In genomic region chr7:141427134-141427533, GRCh38 we compare ENCODE assay signal across 36 cellular contexts.
A peak's percentile ranks its signal among the peaks of the same experiment; 100 is the strongest.
DNase-seq lines count a peak whose midpoint lies in the region; ATAC-seq, FAIRE-seq and TF ChIP-seq lines count a peak whose summit lies in the region.
"Had no signal": no experiment of that assay in that cellular context is flagged by ENCODE, and none has a peak within 500 bp of the region (broad histone marks: within the 10 kb centered on the region; RNA-seq: fewer than 3 reads in every experiment).

No MANE protein-coding gene starts in this region.

- CTCF ChIA-PET in HEK293 (lab: Yijun Ruan, JAX), result interaction anchor here (0.6 kb wide), 1 partner anchor 192 kb away, joined by 4 read pairs; no protein-coding TSS in a partner anchor
- CTCF ChIA-PET in K562 (lab: Yijun Ruan, JAX; ENCODE audit: low intra/inter-chr PET ratio), result no interaction called here
- CTCF ChIA-PET in H1 (lab: Charles Lee; ENCODE audit: partially characterized antibody), result interaction anchor here (0.8 kb wide), 1 partner anchor 9 kb away, joined by 3 read pairs; no protein-coding TSS in a partner anchor

- POLR2A ChIA-PET in HEK293 (lab: Yijun Ruan, JAX) (no interaction called here), K562 (lab: Yijun Ruan, JAX) (interaction anchor here (2.2 kb wide), 1 partner anchor 9 kb away, joined by 6 read pairs; no protein-coding TSS in a partner anchor), H1 (lab: Charles Lee; ENCODE audit: partially characterized antibody) (no interaction called here)

- H2BK5ac ChIP-seq in H1 (ENCODE audit: low read depth, low read length), result no peak overlapping the region

- no peak overlapping the region for H4K91ac ChIP-seq in H1 (replicated peaks; ENCODE audit: insufficient read length, low read length)

- BruUV-seq in K562 (replicated peaks; lab: Mats Ljungman, UMichigan), result no TSS peak

- H2AFZ ChIP-seq in K562 (ENCODE audit: low read depth, low read length), result no peak overlapping the region
- no peak overlapping the region for H2AFZ ChIP-seq in H1 (ENCODE audit: low read length)

- no peak overlapping the region for H2BK12ac ChIP-seq in H1 (ENCODE audit: low read depth, low read length)

- TF ChIP-seq CTCF in HEK293 (tag by site-specific recombination; IDR thresholded peaks at IDR 0.05) (no peak), K562 (IDR thresholded peaks at IDR 0.05 in 2 of 3, conservative IDR thresholded peaks at IDR 0.05 in 1 of 3; ENCODE audit: insufficient read depth in 2 of 3, low read depth in 1 of 3, low read length in 3 of 3) (no peak), H1 (IDR thresholded peaks at IDR 0.05; ENCODE audit: control extremely low read depth in 1 of 3, insufficient read depth in 1 of 3, low read depth in 1 of 3, low read length in 3 of 3) (no peak)

- intact Hi-C loops in K562 (cut with micrococcal nuclease), result no loop called here

- H3K4me2 ChIP-seq in K562 (ENCODE audit: insufficient read depth, low read length) (no peak overlapping the region), H1 (ENCODE audit: insufficient read depth in 1 of 2, low read depth in 2 of 2, low read length in 2 of 2) (no peak overlapping the region)
- H3K4me2 ChIP-seq: A549; BLaER1; BLaER1 treated with 17β-estradiol and CSF1 and Interleukin-3, amounts not matched to agents 10 nM and 100 nM had no signal

- H3K9ac ChIP-seq in K562 (ENCODE audit: insufficient read depth in 1 of 2, low read depth in 2 of 2, low read length in 2 of 2) (no peak overlapping the region), H1 (replicated peaks in 1 of 4; ENCODE audit: extremely low read depth in 1 of 4, low read depth in 3 of 4, low read length in 3 of 4) (no peak overlapping the region)
- H3K9ac ChIP-seq: BLaER1; BLaER1 treated with 17β-estradiol and CSF1 and Interleukin-3, amounts not matched to agents 10 nM and 100 nM had no signal

- TF ChIP-seq POLR2A in K562 (conservative IDR thresholded peaks at IDR 0.05), result no peak
- TF ChIP-seq POLR2A in H1 (IDR thresholded peaks at IDR 0.05; ENCODE audit: control extremely low read depth in 1 of 2, low read depth in 2 of 2, low read length in 2 of 2), result no peak

- no peaks in the 10 kb centered on the region for H3K23me2 ChIP-seq in H1 (ENCODE audit: low read depth, low read length)

- ATAC-seq in K562, result no peak
- ATAC-seq in stimulated activated memory B cell treated with anti-CD40 and anti-IgM and Interleukin-4, amounts not matched to agents 10 μg/mL and 1 μg/mL and 100 μg/mL, for 72 hours, result no peak
- ATAC-seq: A549; CD8-positive, alpha-beta T cell had no signal

- H3K9me3 Mint-ChIP-seq in stimulated activated memory B cell treated with anti-CD40 and anti-IgM and Interleukin-4, amounts not matched to agents 10 μg/mL and 1 μg/mL and 100 μg/mL, for 72 hours, result peaks cover 5% of the 10 kb centered on the region

- no peak overlapping the region for H2BK15ac ChIP-seq in H1 (ENCODE audit: low read length)

- no peak for TF ChIP-seq RAD21 in K562 (CRISPR knock-in tag; conservative IDR thresholded peaks at IDR 0.05 in 1 of 2, IDR thresholded peaks at IDR 0.05 in 1 of 2)
- no peak for TF ChIP-seq RAD21 in H1 (IDR thresholded peaks at IDR 0.05 in 1 of 2, conservative IDR thresholded peaks at IDR 0.05 in 1 of 2; ENCODE audit: low read depth in 2 of 2, low read length in 2 of 2)

- H3K4me3 ChIP-seq in HEK293 (ENCODE audit: low read depth, low read length) (no peak overlapping the region), K562 (no peak overlapping the region), H1 (ENCODE audit: extremely low read depth in 1 of 4, insufficient read depth in 2 of 4, low read depth in 3 of 4, low read length in 4 of 4) (no peak overlapping the region)
- H3K4me3 ChIP-seq: A549; BLaER1; BLaER1 treated with 17β-estradiol and CSF1 and Interleukin-3, amounts not matched to agents 10 nM and 100 nM had no signal

- no peak overlapping the region for H3K18ac ChIP-seq in H1 (ENCODE audit: extremely low read depth, low read length)

- H3K4me1 ChIP-seq in HEK293 (ENCODE audit: control insufficient read depth, insufficient read depth, low read length), result no peaks in the 10 kb centered on the region
- H3K4me1 ChIP-seq in K562 (replicated peaks in 1 of 2; ENCODE audit: control insufficient read depth in 2 of 2, insufficient read depth in 2 of 2, low read length in 2 of 2), result no peaks in the 10 kb centered on the region
- H3K4me1 ChIP-seq in H1 (replicated peaks in 1 of 4; ENCODE audit: control insufficient read depth in 3 of 4, insufficient read depth in 4 of 4, low read length in 3 of 4), result peaks cover 8 to 26% (median 18%) of the 10 kb centered on the region in 4 experiments
- H3K4me1 ChIP-seq: A549, BE2C, Caco-2 had no signal

- no peak overlapping the region for H2BK20ac ChIP-seq in H1 (ENCODE audit: low read length)

- FAIRE-seq in K562 (lab: Jason Lieb, UNC) (no peak), H1 (lab: Jason Lieb, UNC) (no peak), islet of Langerhans (lab: Jason Lieb, UNC) (peak; percentile 5)
- FAIRE-seq: A549, D721Med had no signal

- no peak overlapping the region for H3K27ac ChIP-seq in HEK293 (ENCODE audit: extremely low read depth, low read depth, low read length)
- H3K27ac ChIP-seq in K562 (ENCODE audit: extremely low read depth, low read depth, low read length), result no peak overlapping the region
- H3K27ac ChIP-seq in H1 (ENCODE audit: low read depth, low read length), result no peak overlapping the region
- H3K27ac ChIP-seq: 22Rv1; A549; BLaER1; BLaER1 treated with 17β-estradiol and CSF1 and Interleukin-3, amounts not matched to agents 10 nM and 100 nM; C4-2B had no signal

- no peak overlapping the region for H3K4me3 Mint-ChIP-seq in stimulated activated memory B cell treated with anti-CD40 and anti-IgM and Interleukin-4, amounts not matched to agents 10 μg/mL and 1 μg/mL and 100 μg/mL, for 72 hours
- H3K4me3 Mint-ChIP-seq: B cell; CD14-positive monocyte; CD4-positive, alpha-beta memory T cell; CD4-positive, alpha-beta T cell; CD4-positive, CD25-positive, alpha-beta regulatory T cell; CD8-positive, alpha-beta memory T cell; CD8-positive, alpha-beta T cell had no signal

- H3K23ac ChIP-seq in H1 (ENCODE audit: insufficient read length), result no peak overlapping the region

- no peaks in the 10 kb centered on the region for H3K9me1 ChIP-seq in K562 (ENCODE audit: control insufficient read depth, insufficient read depth, low read length)

- no peaks in the 10 kb centered on the region for H3K4me1 Mint-ChIP-seq in stimulated activated memory B cell treated with anti-CD40 and anti-IgM and Interleukin-4, amounts not matched to agents 10 μg/mL and 1 μg/mL and 100 μg/mL, for 72 hours
- H3K4me1 Mint-ChIP-seq: B cell; CD14-positive monocyte; CD4-positive, alpha-beta memory T cell; CD4-positive, CD25-positive, alpha-beta regulatory T cell; CD8-positive, alpha-beta memory T cell had no signal

- no peaks in the 10 kb centered on the region for H3K79me1 ChIP-seq in H1 (ENCODE audit: low read depth, low read length)

- no peak overlapping the region for H3K14ac ChIP-seq in H1 (ENCODE audit: insufficient read length)

- no peaks in the 10 kb centered on the region for H3K36me3 Mint-ChIP-seq in stimulated activated memory B cell treated with anti-CD40 and anti-IgM and Interleukin-4, amounts not matched to agents 10 μg/mL and 1 μg/mL and 100 μg/mL, for 72 hours
- H3K36me3 Mint-ChIP-seq: CD14-positive monocyte; CD4-positive, alpha-beta memory T cell; CD4-positive, CD25-positive, alpha-beta regulatory T cell; CD8-positive, alpha-beta T cell had no signal

- H3K27me3 Mint-ChIP-seq in stimulated activated memory B cell treated with anti-CD40 and anti-IgM and Interleukin-4, amounts not matched to agents 10 μg/mL and 1 μg/mL and 100 μg/mL, for 72 hours, result no peaks in the 10 kb centered on the region

- DNase-seq in K562 (ENCODE audit: extremely low read depth in 1 of 4, low spot score in 3 of 4), result no peak
- DNase-seq in H1 (ENCODE audit: low read depth in 1 of 2, low spot score in 2 of 2), result no peak
- DNase-seq in NCI-H446 treated with DMSO at 0.1 percent for 48 hours (lab: John Stamatoyannopoulos, UW), result no peak
- DNase-seq in CD1c-positive myeloid dendritic cell (ENCODE audit: extremely low spot score), result no peak
- DNase-seq in activated CD4-positive, alpha-beta T cell treated with anti-CD3 and anti-CD28 coated beads for 48 hours, result no peak
- DNase-seq: 8988T; ACHN; AML-193; BE2C; C1 segment of cervical spinal cord; Caco-2; Calu3; CD4-positive, alpha-beta memory T cell; CD4-positive, alpha-beta T cell; CD4-positive, CD25-positive, alpha-beta regulatory T cell; CD8-positive, alpha-beta memory T cell; CD8-positive, alpha-beta T cell; COR-L47; DMS 273 treated with DMSO at 0.1 percent for 48 hours; DMS153; DMS53; DMS79; DMS79 treated with DMSO at 0.1 percent for 48 hours; DND-41; EL had no signal

- H4K5ac ChIP-seq in H1 (ENCODE audit: insufficient read length, low read depth, low read length), result no peak overlapping the region

- no peaks in the 10 kb centered on the region for H3K9me3 ChIP-seq in HEK293 (ENCODE audit: control insufficient read depth, insufficient read depth, low read depth, low read length)
- H3K9me3 ChIP-seq in K562 (replicated peaks; ENCODE audit: control insufficient read depth, insufficient read depth, low read depth, low read length), result no peaks in the 10 kb centered on the region
- 0 out of 4 replicates have a peak, but pooled peaks cover 0 to 4% of the 10 kb centered on the region in 2 experiments for H3K9me3 ChIP-seq in H1 (ENCODE audit: insufficient read depth in 2 of 2, low read depth in 1 of 2, low read length in 1 of 2)
- H3K9me3 ChIP-seq: BE2C had no signal

- H3K56ac ChIP-seq in H1 (replicated peaks; ENCODE audit: insufficient read length, low read depth, low read length), result no peak overlapping the region

- no peak overlapping the region for H2BK120ac ChIP-seq in H1 (replicated peaks; ENCODE audit: low read depth, low read length)

- peaks cover 3 to 14% of the 10 kb centered on the region in 2 experiments; a peak in 4 of 5 replicates for H3K27me3 ChIP-seq in K562 (ENCODE audit: control insufficient read depth in 2 of 2, insufficient read depth in 2 of 2, low read length in 2 of 2)
- H3K27me3 ChIP-seq in H1 (replicated peaks in 1 of 4; ENCODE audit: control insufficient read depth in 3 of 4, extremely low read depth in 1 of 4, insufficient read depth in 3 of 4, low read length in 3 of 4), result no peaks in the 10 kb centered on the region
- H3K27me3 ChIP-seq: BE2C; BLaER1; BLaER1 treated with 17β-estradiol and CSF1 and Interleukin-3, amounts not matched to agents 10 nM and 100 nM had no signal

- H3K79me2 ChIP-seq in K562 (ENCODE audit: control insufficient read depth, insufficient read depth, low read length) (no peaks in the 10 kb centered on the region), H1 (ENCODE audit: control insufficient read depth in 1 of 2, insufficient read depth in 2 of 2, low read length in 2 of 2) (no peaks in the 10 kb centered on the region)

- no peak overlapping the region for H3K27ac Mint-ChIP-seq in stimulated activated memory B cell treated with anti-CD40 and anti-IgM and Interleukin-4, amounts not matched to agents 10 μg/mL and 1 μg/mL and 100 μg/mL, for 72 hours
- H3K27ac Mint-ChIP-seq: B cell; CD14-positive monocyte; CD4-positive, alpha-beta memory T cell; CD4-positive, alpha-beta T cell; CD4-positive, CD25-positive, alpha-beta regulatory T cell; CD8-positive, alpha-beta memory T cell; CD8-positive, alpha-beta T cell had no signal

- no peak overlapping the region for H3K4ac ChIP-seq in H1 (replicated peaks; ENCODE audit: insufficient read length, low read depth, low read length)

- H3K36me3 ChIP-seq in HEK293 (ENCODE audit: control insufficient read depth in 2 of 2, insufficient read depth in 1 of 2, low read length in 2 of 2), result no peaks in the 10 kb centered on the region
- H3K36me3 ChIP-seq in K562 (ENCODE audit: control insufficient read depth, insufficient read depth, low read length), result no peaks in the 10 kb centered on the region
- no peaks in the 10 kb centered on the region for H3K36me3 ChIP-seq in H1 (ENCODE audit: control insufficient read depth in 2 of 4, insufficient read depth in 4 of 4, low read length in 3 of 4)
- H3K36me3 ChIP-seq: BE2C; BLaER1; BLaER1 treated with 17β-estradiol and CSF1 and Interleukin-3, amounts not matched to agents 10 nM and 100 nM had no signal

- no peak overlapping the region for H4K8ac ChIP-seq in H1 (ENCODE audit: extremely low read depth, insufficient read depth, low read length)

- in situ Hi-C loops in K562 (cut with MboI), result no loop called here

- TF ChIP-seq EP300 in K562 (IDR thresholded peaks at IDR 0.05; ENCODE audit: low read length) (no peak), H1 (IDR thresholded peaks at IDR 0.05; ENCODE audit: borderline replicate concordance in 1 of 2, low read depth in 2 of 2, low read length in 2 of 2) (no peak)

- H2AK5ac ChIP-seq in H1 (ENCODE audit: low read depth, low read length), result no peak overlapping the region

- H4K20me1 ChIP-seq in K562 (replicated peaks; ENCODE audit: control insufficient read depth, insufficient read depth, low read length) (no peaks in the 10 kb centered on the region), H1 (replicated peaks in 1 of 2; ENCODE audit: control insufficient read depth in 1 of 2, insufficient read depth in 2 of 2, low read length in 2 of 2) (no peaks in the 10 kb centered on the region)
- H4K20me1 ChIP-seq: BLaER1; BLaER1 treated with 17β-estradiol and CSF1 and Interleukin-3, amounts not matched to agents 10 nM and 100 nM had no signal
